ENCODE assay signal across 1 cellular context in genomic region chr1:28239004-28239403, GRCh38.
TF ChIP-seq lines count a peak whose summit lies in the region.

No MANE protein-coding gene starts in this region.

TF ChIP-seq in SK-N-SH treated with all-trans-retinoic acid at 6 μM for 48 hours, 23 proteins besides CTCF, POLR2A, EP300 and RAD21 (continued from another document):
- no peak for TF ChIP-seq CSRNP3 (CRISPR knock-in tag; IDR thresholded peaks at IDR 0.05)
- TF ChIP-seq OSR1 (CRISPR knock-in tag; IDR thresholded peaks at IDR 0.05): no peak
- no peak for TF ChIP-seq GLIS3 (CRISPR knock-in tag; IDR thresholded peaks at IDR 0.05)
- no peak for TF ChIP-seq CSDC2 (CRISPR knock-in tag; IDR thresholded peaks at IDR 0.05)
- no peak for TF ChIP-seq ZNF565 (CRISPR knock-in tag; conservative IDR thresholded peaks at IDR 0.05; ENCODE audit: low read depth)
- TF ChIP-seq PPARA (CRISPR knock-in tag; IDR thresholded peaks at IDR 0.05; ENCODE audit: borderline replicate concordance): no peak
- TF ChIP-seq CREB5 (CRISPR knock-in tag; IDR thresholded peaks at IDR 0.05; ENCODE audit: low read depth): no peak
- no peak for TF ChIP-seq SNAI2 (CRISPR knock-in tag; IDR thresholded peaks at IDR 0.05)
- TF ChIP-seq TCF4 (CRISPR knock-in tag; IDR thresholded peaks at IDR 0.05; ENCODE audit: borderline replicate concordance): no peak
- no peak for TF ChIP-seq BACH2 (CRISPR knock-in tag; IDR thresholded peaks at IDR 0.05; ENCODE audit: borderline replicate concordance)
- TF ChIP-seq POU6F1 (CRISPR knock-in tag; IDR thresholded peaks at IDR 0.05; ENCODE audit: borderline replicate concordance, low read depth): no peak
- no peak for TF ChIP-seq ZFP3 (CRISPR knock-in tag; IDR thresholded peaks at IDR 0.05)
- TF ChIP-seq ARNTL (CRISPR knock-in tag; IDR thresholded peaks at IDR 0.05; ENCODE audit: borderline replicate concordance, low read depth): no peak
- TF ChIP-seq TOX (CRISPR knock-in tag; IDR thresholded peaks at IDR 0.05; ENCODE audit: borderline replicate concordance): no peak
- no peak for TF ChIP-seq RARB (CRISPR knock-in tag; IDR thresholded peaks at IDR 0.05)
